Comparison of ENCODE assay signal across 1 cellular context in the genomic region with DNA sequence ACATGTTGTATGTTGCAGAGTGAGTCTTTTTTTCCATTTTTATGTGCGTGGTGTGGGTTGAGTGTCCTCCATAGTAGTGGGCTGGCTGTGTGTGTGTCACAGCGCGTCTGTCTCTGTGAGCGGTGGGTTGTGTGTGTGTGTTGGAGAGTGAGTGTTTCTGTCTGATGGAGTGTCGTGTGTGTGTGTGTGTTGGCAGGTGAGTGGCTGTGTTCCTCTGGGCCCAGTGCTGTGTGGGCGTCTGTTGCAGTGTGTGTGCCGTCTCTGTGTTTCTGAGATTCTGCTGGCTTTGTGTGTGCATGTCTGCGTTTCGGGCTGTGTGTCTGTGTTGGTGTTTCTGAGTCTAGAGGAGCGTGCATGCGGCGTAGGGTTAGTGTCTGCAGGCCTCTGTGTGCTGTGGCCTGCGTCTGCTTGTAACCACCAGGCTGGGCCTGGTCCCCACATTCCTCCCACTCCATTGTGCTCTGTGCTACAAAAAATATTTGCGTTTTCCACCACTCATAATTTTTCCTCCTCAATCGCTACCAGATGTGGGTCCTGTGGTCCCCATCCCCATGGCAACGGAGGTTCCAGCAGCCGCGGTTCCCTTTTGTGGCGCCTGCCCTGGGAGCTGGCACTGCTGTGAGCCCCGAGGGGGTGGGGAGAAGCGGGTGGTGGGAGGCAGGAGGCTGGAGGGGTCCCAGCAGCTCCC.
TF ChIP-seq lines count a peak whose summit lies in the region.

No MANE protein-coding gene starts in this region.

TF ChIP-seq in K562, 482 proteins besides CTCF, POLR2A, EP300 and RAD21 (continued from another document and continues in another):
- TF ChIP-seq, protein P1, sequence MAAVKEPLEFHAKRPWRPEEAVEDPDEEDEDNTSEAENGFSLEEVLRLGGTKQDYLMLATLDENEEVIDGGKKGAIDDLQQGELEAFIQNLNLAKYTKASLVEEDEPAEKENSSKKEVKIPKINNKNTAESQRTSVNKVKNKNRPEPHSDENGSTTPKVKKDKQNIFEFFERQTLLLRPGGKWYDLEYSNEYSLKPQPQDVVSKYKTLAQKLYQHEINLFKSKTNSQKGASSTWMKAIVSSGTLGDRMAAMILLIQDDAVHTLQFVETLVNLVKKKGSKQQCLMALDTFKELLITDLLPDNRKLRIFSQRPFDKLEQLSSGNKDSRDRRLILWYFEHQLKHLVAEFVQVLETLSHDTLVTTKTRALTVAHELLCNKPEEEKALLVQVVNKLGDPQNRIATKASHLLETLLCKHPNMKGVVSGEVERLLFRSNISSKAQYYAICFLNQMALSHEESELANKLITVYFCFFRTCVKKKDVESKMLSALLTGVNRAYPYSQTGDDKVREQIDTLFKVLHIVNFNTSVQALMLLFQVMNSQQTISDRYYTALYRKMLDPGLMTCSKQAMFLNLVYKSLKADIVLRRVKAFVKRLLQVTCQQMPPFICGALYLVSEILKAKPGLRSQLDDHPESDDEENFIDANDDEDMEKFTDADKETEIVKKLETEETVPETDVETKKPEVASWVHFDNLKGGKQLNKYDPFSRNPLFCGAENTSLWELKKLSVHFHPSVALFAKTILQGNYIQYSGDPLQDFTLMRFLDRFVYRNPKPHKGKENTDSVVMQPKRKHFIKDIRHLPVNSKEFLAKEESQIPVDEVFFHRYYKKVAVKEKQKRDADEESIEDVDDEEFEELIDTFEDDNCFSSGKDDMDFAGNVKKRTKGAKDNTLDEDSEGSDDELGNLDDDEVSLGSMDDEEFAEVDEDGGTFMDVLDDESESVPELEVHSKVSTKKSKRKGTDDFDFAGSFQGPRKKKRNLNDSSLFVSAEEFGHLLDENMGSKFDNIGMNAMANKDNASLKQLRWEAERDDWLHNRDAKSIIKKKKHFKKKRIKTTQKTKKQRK (IDR thresholded peaks at IDR 0.05; ENCODE audit: borderline replicate concordance, low read depth, low read length) = no peak
- TF ChIP-seq, protein P2, sequence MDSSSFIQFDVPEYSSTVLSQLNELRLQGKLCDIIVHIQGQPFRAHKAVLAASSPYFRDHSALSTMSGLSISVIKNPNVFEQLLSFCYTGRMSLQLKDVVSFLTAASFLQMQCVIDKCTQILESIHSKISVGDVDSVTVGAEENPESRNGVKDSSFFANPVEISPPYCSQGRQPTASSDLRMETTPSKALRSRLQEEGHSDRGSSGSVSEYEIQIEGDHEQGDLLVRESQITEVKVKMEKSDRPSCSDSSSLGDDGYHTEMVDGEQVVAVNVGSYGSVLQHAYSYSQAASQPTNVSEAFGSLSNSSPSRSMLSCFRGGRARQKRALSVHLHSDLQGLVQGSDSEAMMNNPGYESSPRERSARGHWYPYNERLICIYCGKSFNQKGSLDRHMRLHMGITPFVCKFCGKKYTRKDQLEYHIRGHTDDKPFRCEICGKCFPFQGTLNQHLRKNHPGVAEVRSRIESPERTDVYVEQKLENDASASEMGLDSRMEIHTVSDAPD (CRISPR knock-in tag; IDR thresholded peaks at IDR 0.05) = no peak
- peak; percentile 39 for TF ChIP-seq PHF20 (IDR thresholded peaks at IDR 0.05; ENCODE audit: partially characterized antibody)
- no peak for TF ChIP-seq FOXP4 (CRISPR knock-in tag; IDR thresholded peaks at IDR 0.05; ENCODE audit: borderline replicate concordance)
- TF ChIP-seq TARDBP (IDR thresholded peaks at IDR 0.05) = no peak
- no peak for TF ChIP-seq NFYB (IDR thresholded peaks at IDR 0.05; ENCODE audit: extremely low read depth, insufficient read length)
- TF ChIP-seq ARNT (IDR thresholded peaks at IDR 0.05) = no peak
- peak; percentile 68 for TF ChIP-seq NCOA4 (IDR thresholded peaks at IDR 0.05; ENCODE audit: partially characterized antibody)
- TF ChIP-seq ZNF224 (CRISPR knock-in tag; IDR thresholded peaks at IDR 0.05) = no peak
- no peak for TF ChIP-seq NEUROD1 (IDR thresholded peaks at IDR 0.05; ENCODE audit: borderline replicate concordance, low read depth, low read length, partially characterized antibody)
- 0 out of 2 replicates have a peak, but pooled peaks have one; percentile 0 for TF ChIP-seq MED1 (CRISPR knock-in tag; IDR thresholded peaks at IDR 0.05; ENCODE audit: borderline replicate concordance)
- no peak for TF ChIP-seq GTF2B (IDR thresholded peaks at IDR 0.05; ENCODE audit: extremely low read depth, insufficient read length)
- TF ChIP-seq HDAC8 (tag; IDR thresholded peaks at IDR 0.05) = no peak
- no peak for TF ChIP-seq FIP1L1 (IDR thresholded peaks at IDR 0.05; ENCODE audit: low read depth, low read length, poor library complexity, severe bottlenecking)
- no peak for TF ChIP-seq BMI1 (IDR thresholded peaks at IDR 0.05; ENCODE audit: low read length)
- TF ChIP-seq TAF9B (IDR thresholded peaks at IDR 0.05; ENCODE audit: partially characterized antibody) = no peak
- TF ChIP-seq RBFOX2 (IDR thresholded peaks at IDR 0.05; ENCODE audit: low read depth, low read length) = no peak
- TF ChIP-seq ZC3H11A (IDR thresholded peaks at IDR 0.05; ENCODE audit: low read depth, low read length) = no peak
- no peak for TF ChIP-seq ZNF778 (CRISPR knock-in tag; IDR thresholded peaks at IDR 0.05)
- no peak for TF ChIP-seq ETV6 (IDR thresholded peaks at IDR 0.05; ENCODE audit: borderline replicate concordance in 1 of 2, low read depth in 2 of 2, low read length in 1 of 2)
- no peak for TF ChIP-seq ETV6 (CRISPR knock-in tag; IDR thresholded peaks at IDR 0.05; ENCODE audit: borderline replicate concordance)
- peak; percentile 18; the same call in 1 of the 2 replicates for TF ChIP-seq SMC3 (conservative IDR thresholded peaks at IDR 0.05; ENCODE audit: insufficient read depth, low read depth, low read length)
- no peak for TF ChIP-seq KDM1A (IDR thresholded peaks at IDR 0.05)
- TF ChIP-seq, protein P3, sequence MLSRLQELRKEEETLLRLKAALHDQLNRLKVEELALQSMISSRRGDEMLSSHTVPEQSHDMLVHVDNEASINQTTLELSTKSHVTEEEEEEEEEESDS (CRISPR knock-in tag; IDR thresholded peaks at IDR 0.05) = no peak
- TF ChIP-seq LARP7 (IDR thresholded peaks at IDR 0.05) = 0 out of 2 replicates have a peak, but pooled peaks have one; percentile 44
- no peak for TF ChIP-seq HMBOX1 (IDR thresholded peaks at IDR 0.05)
- no peak for TF ChIP-seq ZNF311 (CRISPR knock-in tag; IDR thresholded peaks at IDR 0.05)
- TF ChIP-seq STAG1 (CRISPR knock-in tag; IDR thresholded peaks at IDR 0.05; ENCODE audit: borderline replicate concordance) = peak; percentile 36; the same call in 1 of the 2 replicates
- no peak for TF ChIP-seq MEF2A (IDR thresholded peaks at IDR 0.05; ENCODE audit: control insufficient read depth, low read depth, low read length)
- TF ChIP-seq ZNF146 (CRISPR knock-in tag; IDR thresholded peaks at IDR 0.05; ENCODE audit: unreplicated experiment) = no peak
- TF ChIP-seq SIN3A (IDR thresholded peaks at IDR 0.05; ENCODE audit: borderline replicate concordance in 2 of 2, control insufficient read depth in 1 of 2, low read depth in 2 of 2, low read length in 2 of 2) = no peak
- no peak for TF ChIP-seq ZNF280B (CRISPR knock-in tag; IDR thresholded peaks at IDR 0.05)
- no peak for TF ChIP-seq ZNF354B (CRISPR knock-in tag; IDR thresholded peaks at IDR 0.05)
- TF ChIP-seq, protein P4, sequence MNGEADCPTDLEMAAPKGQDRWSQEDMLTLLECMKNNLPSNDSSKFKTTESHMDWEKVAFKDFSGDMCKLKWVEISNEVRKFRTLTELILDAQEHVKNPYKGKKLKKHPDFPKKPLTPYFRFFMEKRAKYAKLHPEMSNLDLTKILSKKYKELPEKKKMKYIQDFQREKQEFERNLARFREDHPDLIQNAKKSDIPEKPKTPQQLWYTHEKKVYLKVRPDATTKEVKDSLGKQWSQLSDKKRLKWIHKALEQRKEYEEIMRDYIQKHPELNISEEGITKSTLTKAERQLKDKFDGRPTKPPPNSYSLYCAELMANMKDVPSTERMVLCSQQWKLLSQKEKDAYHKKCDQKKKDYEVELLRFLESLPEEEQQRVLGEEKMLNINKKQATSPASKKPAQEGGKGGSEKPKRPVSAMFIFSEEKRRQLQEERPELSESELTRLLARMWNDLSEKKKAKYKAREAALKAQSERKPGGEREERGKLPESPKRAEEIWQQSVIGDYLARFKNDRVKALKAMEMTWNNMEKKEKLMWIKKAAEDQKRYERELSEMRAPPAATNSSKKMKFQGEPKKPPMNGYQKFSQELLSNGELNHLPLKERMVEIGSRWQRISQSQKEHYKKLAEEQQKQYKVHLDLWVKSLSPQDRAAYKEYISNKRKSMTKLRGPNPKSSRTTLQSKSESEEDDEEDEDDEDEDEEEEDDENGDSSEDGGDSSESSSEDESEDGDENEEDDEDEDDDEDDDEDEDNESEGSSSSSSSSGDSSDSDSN (IDR thresholded peaks at IDR 0.05; ENCODE audit: borderline replicate concordance in 1 of 2, low read depth in 2 of 2, low read length in 2 of 2) = no peak
- TF ChIP-seq, protein P5, sequence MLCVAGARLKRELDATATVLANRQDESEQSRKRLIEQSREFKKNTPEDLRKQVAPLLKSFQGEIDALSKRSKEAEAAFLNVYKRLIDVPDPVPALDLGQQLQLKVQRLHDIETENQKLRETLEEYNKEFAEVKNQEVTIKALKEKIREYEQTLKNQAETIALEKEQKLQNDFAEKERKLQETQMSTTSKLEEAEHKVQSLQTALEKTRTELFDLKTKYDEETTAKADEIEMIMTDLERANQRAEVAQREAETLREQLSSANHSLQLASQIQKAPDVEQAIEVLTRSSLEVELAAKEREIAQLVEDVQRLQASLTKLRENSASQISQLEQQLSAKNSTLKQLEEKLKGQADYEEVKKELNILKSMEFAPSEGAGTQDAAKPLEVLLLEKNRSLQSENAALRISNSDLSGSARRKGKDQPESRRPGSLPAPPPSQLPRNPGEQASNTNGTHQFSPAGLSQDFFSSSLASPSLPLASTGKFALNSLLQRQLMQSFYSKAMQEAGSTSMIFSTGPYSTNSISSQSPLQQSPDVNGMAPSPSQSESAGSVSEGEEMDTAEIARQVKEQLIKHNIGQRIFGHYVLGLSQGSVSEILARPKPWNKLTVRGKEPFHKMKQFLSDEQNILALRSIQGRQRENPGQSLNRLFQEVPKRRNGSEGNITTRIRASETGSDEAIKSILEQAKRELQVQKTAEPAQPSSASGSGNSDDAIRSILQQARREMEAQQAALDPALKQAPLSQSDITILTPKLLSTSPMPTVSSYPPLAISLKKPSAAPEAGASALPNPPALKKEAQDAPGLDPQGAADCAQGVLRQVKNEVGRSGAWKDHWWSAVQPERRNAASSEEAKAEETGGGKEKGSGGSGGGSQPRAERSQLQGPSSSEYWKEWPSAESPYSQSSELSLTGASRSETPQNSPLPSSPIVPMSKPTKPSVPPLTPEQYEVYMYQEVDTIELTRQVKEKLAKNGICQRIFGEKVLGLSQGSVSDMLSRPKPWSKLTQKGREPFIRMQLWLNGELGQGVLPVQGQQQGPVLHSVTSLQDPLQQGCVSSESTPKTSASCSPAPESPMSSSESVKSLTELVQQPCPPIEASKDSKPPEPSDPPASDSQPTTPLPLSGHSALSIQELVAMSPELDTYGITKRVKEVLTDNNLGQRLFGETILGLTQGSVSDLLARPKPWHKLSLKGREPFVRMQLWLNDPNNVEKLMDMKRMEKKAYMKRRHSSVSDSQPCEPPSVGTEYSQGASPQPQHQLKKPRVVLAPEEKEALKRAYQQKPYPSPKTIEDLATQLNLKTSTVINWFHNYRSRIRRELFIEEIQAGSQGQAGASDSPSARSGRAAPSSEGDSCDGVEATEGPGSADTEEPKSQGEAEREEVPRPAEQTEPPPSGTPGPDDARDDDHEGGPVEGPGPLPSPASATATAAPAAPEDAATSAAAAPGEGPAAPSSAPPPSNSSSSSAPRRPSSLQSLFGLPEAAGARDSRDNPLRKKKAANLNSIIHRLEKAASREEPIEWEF (CRISPR knock-in tag; IDR thresholded peaks at IDR 0.05) = no peak
- TF ChIP-seq, protein P6, sequence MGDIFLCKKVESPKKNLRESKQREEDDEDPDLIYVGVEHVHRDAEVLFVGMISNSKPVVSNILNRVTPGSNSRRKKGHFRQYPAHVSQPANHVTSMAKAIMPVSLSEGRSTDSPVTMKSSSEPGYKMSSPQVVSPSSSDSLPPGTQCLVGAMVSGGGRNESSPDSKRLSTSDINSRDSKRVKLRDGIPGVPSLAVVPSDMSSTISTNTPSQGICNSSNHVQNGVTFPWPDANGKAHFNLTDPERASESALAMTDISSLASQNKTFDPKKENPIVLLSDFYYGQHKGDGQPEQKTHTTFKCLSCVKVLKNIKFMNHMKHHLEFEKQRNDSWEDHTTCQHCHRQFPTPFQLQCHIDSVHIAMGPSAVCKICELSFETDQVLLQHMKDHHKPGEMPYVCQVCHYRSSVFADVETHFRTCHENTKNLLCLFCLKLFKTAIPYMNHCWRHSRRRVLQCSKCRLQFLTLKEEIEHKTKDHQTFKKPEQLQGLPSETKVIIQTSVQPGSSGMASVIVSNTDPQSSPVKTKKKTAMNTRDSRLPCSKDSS (IDR thresholded peaks at IDR 0.05; ENCODE audit: low read depth, partially characterized antibody) = no peak
